Comparison of ENCODE assay signal across 5 cellular contexts in the genomic region with DNA sequence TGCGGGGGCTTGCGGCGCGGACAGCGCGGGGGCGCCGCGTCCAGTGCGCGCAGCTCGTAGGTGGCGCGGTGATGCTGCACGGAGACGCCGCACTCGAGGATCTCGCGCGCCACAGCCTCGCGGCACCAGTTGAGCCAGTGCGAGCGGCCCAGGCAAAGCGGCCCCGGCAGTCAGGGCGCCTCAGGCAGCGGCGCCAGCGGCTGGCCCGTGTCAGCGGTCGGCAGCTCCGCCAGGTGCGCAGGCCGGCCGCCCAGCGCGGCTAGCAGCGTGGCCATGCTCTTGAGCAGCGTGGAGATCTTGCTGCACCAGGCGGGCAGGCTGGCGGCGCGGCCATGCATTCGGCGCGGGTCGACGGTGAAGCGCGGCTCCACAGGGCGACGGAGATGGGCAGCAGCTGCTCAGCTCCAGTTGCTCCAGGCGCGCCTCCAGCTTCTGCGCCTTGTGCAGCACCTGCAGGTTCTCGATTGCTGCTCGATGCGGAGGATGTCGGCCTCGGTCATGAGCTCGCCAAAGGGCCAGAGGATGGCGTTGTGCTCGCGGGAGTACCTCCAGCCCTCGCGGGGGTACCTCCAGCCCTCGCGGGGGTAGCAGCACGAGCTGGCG. TPM values are rescaled to one million over a fixed set of nuclear protein-coding genes. Genes with fewer than 3 reads are reported as not detected.
"Had no signal": no experiment of that assay in that cellular context is flagged by ENCODE, and none has a peak within 500 bp of the region (broad histone marks: within the 10 kb centered on the region; RNA-seq: fewer than 3 reads in every experiment).

No MANE protein-coding gene starts in this region.

RNA-seq across cellular contexts. Expression of a gene that starts 26.8 kb away (rescaled TPM):
- total RNA-seq: right atrium auricular region had no signal
- polyA plus RNA-seq: heart right ventricle; mammary epithelial cell; naive thymus-derived CD4-positive, alpha-beta T cell; ovary had no signal

RNA-seq across cellular contexts. Expression of a gene that starts 46.7 kb away (rescaled TPM):
- total RNA-seq: right atrium auricular region had no signal
- polyA plus RNA-seq: heart right ventricle; mammary epithelial cell; naive thymus-derived CD4-positive, alpha-beta T cell; ovary had no signal
